ENCODE assay signal across 9 cellular contexts in genomic region chr4:184506527-184507121, GRCh38. TPM values are rescaled to one million over a fixed set of nuclear protein-coding genes. Genes with fewer than 3 reads are reported as not detected.
DNase-seq lines count a peak whose midpoint lies in the region; ATAC-seq and TF ChIP-seq lines count a peak whose summit lies in the region.
"Had no signal": no experiment of that assay in that cellular context is flagged by ENCODE, and none has a peak within 500 bp of the region (broad histone marks: within the 10 kb centered on the region; RNA-seq: fewer than 3 reads in every experiment).

No MANE protein-coding gene starts in this region.

- peak overlapping the region; percentile 22 for H3K27ac Mint-ChIP-seq in activated CD8-positive, alpha-beta T cell treated with anti-CD3 and anti-CD28 coated beads, Interleukin-2, amount 10 ng/mL, durations not matched to agents 7 days and 5 days

- H3K27me3 Mint-ChIP-seq in activated CD8-positive, alpha-beta T cell treated with anti-CD3 and anti-CD28 coated beads, Interleukin-2, amount 10 ng/mL, durations not matched to agents 7 days and 5 days (ENCODE audit: low read depth): no peaks in the 10 kb centered on the region

- H3K36me3 Mint-ChIP-seq in activated CD8-positive, alpha-beta T cell treated with anti-CD3 and anti-CD28 coated beads, Interleukin-2, amount 10 ng/mL, durations not matched to agents 7 days and 5 days (ENCODE audit: low read depth): peaks cover 11% of the 10 kb centered on the region

- intact Hi-C loops in lower lobe of right lung (cut with DNase I): no loop called here

- ATAC-seq in GM18498 (IDR thresholded peaks at IDR 0.05; ENCODE audit: unreplicated experiment) (peak; percentile 99), GM21515 (IDR thresholded peaks at IDR 0.05; ENCODE audit: unreplicated experiment) (peak; percentile 94), HG03558 (IDR thresholded peaks at IDR 0.05; ENCODE audit: extremely low read depth, unreplicated experiment) (peak; percentile 97), lower lobe of right lung (peak; percentile 39 to 81)
- peak; percentile 82 for ATAC-seq in activated CD8-positive, alpha-beta T cell treated with anti-CD3 and anti-CD28 coated beads, Interleukin-2, amount 10 ng/mL, durations not matched to agents 7 days and 5 days

- no peak overlapping the region for H3K27ac ChIP-seq in lower lobe of right lung
- H3K27ac ChIP-seq: SK-N-MC had no signal

- H3K4me1 ChIP-seq in lower lobe of right lung: peaks cover 11% of the 10 kb centered on the region

- H3K36me3 ChIP-seq in lower lobe of right lung: no peaks in the 10 kb centered on the region

- H3K4me3 Mint-ChIP-seq in activated CD8-positive, alpha-beta T cell treated with anti-CD3 and anti-CD28 coated beads, Interleukin-2, amount 10 ng/mL, durations not matched to agents 7 days and 5 days: no peak overlapping the region

- no peaks in the 10 kb centered on the region for H3K9me3 ChIP-seq in lower lobe of right lung

- no peaks in the 10 kb centered on the region for H3K27me3 ChIP-seq in lower lobe of right lung (ENCODE audit: low read depth)

- CTCF ChIA-PET in activated CD8-positive, alpha-beta T cell treated with anti-CD3 and anti-CD28 coated beads, Interleukin-2, amount 10 ng/mL, durations not matched to agents 7 days and 5 days (lab: Charles Lee): interaction anchor here (0.6 to 2.3 kb wide), 13 partner anchors 9 to 315 kb away, joined by 3 to 12 read pairs (median 4); partner anchors contain the start of gene IRF2

- H3K9me3 Mint-ChIP-seq in activated CD8-positive, alpha-beta T cell treated with anti-CD3 and anti-CD28 coated beads, Interleukin-2, amount 10 ng/mL, durations not matched to agents 7 days and 5 days (ENCODE audit: insufficient read depth): peaks cover 9% of the 10 kb centered on the region

- H3K4me3 ChIP-seq in lower lobe of right lung: no peak overlapping the region
- H3K4me3 ChIP-seq: SK-N-MC had no signal

- peak; percentile 59 for DNase-seq in activated CD8-positive, alpha-beta T cell treated with anti-CD3 and anti-CD28 coated beads, Interleukin-2, amount 10 ng/mL, durations not matched to agents 7 days and 5 days
- DNase-seq in lower lobe of right lung: no peak
- no peak for DNase-seq in SKM-1 (lab: John Stamatoyannopoulos, UW; ENCODE audit: unreplicated experiment)
- DNase-seq in activated gamma-delta T cell treated with Interleukin-2 at 50 U/mL for 16 hours: no peak
- DNase-seq in iPS-NIHi7 (ENCODE audit: extremely low spot score): no peak

- peak; percentile 27 for TF ChIP-seq CTCF in lower lobe of right lung (IDR thresholded peaks at IDR 0.05)

- peaks cover 33% of the 10 kb centered on the region for H3K4me1 Mint-ChIP-seq in activated CD8-positive, alpha-beta T cell treated with anti-CD3 and anti-CD28 coated beads, Interleukin-2, amount 10 ng/mL, durations not matched to agents 7 days and 5 days (ENCODE audit: low read depth)

- POLR2A ChIA-PET in activated CD8-positive, alpha-beta T cell treated with anti-CD3 and anti-CD28 coated beads, Interleukin-2, amount 10 ng/mL, durations not matched to agents 7 days and 5 days (lab: Charles Lee): interaction anchor here (0.8 to 6.0 kb wide), 4 partner anchors 7 to 32 kb away, joined by 3 to 34 read pairs (median 16); partner anchors contain the start of gene IRF2

RNA-seq across cellular contexts. Expression of gene IRF2, which starts 32.3 kb away (rescaled TPM):
- total RNA-seq in activated CD8-positive, alpha-beta T cell treated with anti-CD3 and anti-CD28 coated beads, Interleukin-2, amount 10 ng/mL, durations not matched to agents 7 days and 5 days: 10 to 100 TPM; 59.7 to 65.3 TPM
- total RNA-seq in lower lobe of right lung: 53.3 TPM
